8 cellular contexts compared by ENCODE assay signal in genomic region chr1:2413495-2414296, GRCh38. TPM values are rescaled to one million over a fixed set of nuclear protein-coding genes. Genes with fewer than 3 reads are reported as not detected.
A peak's percentile ranks its signal among the peaks of the same experiment; 100 is the strongest.
DNase-seq lines count a peak whose midpoint lies in the region; ATAC-seq and TF ChIP-seq lines count a peak whose summit lies in the region.

No MANE protein-coding gene starts in this region.

- intact Hi-C loops in CD14-positive monocyte (cut with micrococcal nuclease), result loop anchor here (2.0 to 10.0 kb wide), 8 partner anchors 114 to 491 kb away; partner anchors contain the start of genes PANK4 (in 1 of the 2), PRXL2B (in 1 of the 2) and TTC34 (in 1 of the 2)
- intact Hi-C loops in activated T-helper 1 cell treated with anti-CD3 and anti-CD28 coated beads, Interleukin-12 subunit alpha, Interleukin-12 subunit beta, Interleukin-2, Interleukin-4 antibody, amounts not matched to agents 30 ng/mL and 10 ng/mL and 1 ng/mL, durations not matched to agents 14 hours and 24 hours and 36 hours (cut with micrococcal nuclease), result loop anchor here (1.0 to 10.0 kb wide), 9 partner anchors 135 to 1381 kb away; partner anchors contain the start of genes LRRC47, PRXL2B and TPRG1L
- intact Hi-C loops in posterior cingulate gyrus (cut with DNase I), result loop anchor here (1.0 to 10.0 kb wide), 4 partner anchors 114 to 1011 kb away; partner anchors contain the start of genes PANK4 and PRXL2B

- no peaks in the 10 kb centered on the region for H3K27me3 ChIP-seq in HUES64 (ENCODE audit: insufficient read depth, low read length)

- TF ChIP-seq CTCF in CD14-positive monocyte (IDR thresholded peaks at IDR 0.05), result no peak

- no peak overlapping the region; the same call in 1 of the 2 replicates for H3K27ac ChIP-seq in HUES64 (ENCODE audit: low read depth, low read length)

- peaks cover 10% of the 10 kb centered on the region for H3K4me1 ChIP-seq in HUES64 (ENCODE audit: insufficient read depth, low read length)

- DNase-seq in CD14-positive monocyte (ENCODE audit: low spot score) (no peak), SIG-M5 treated with dmso at 0.1 percent for 504 hours (lab: John Stamatoyannopoulos, UW; ENCODE audit: unreplicated experiment) (no peak), posterior cingulate gyrus (no peak)
- DNase-seq in activated T-helper 1 cell treated with anti-CD3 and anti-CD28 coated beads, Interleukin-12 subunit alpha, Interleukin-12 subunit beta, Interleukin-2, Interleukin-4 antibody, amounts not matched to agents 30 ng/mL and 10 ng/mL and 1 ng/mL, durations not matched to agents 14 hours and 24 hours and 36 hours (ENCODE audit: low spot score), result peak; percentile 9

- H3K4me3 Mint-ChIP-seq in CD14-positive monocyte, result peak overlapping the region; percentile 63 to 70
- peak overlapping the region; percentile 79 for H3K4me3 Mint-ChIP-seq in activated T-helper 1 cell treated with anti-CD3 and anti-CD28 coated beads, Interleukin-12 subunit alpha, Interleukin-12 subunit beta, Interleukin-2, Interleukin-4 antibody, amounts not matched to agents 30 ng/mL and 10 ng/mL and 1 ng/mL, durations not matched to agents 14 hours and 24 hours and 36 hours
- peak overlapping the region; percentile 82 for H3K4me3 Mint-ChIP-seq in stimulated activated naive CD8-positive, alpha-beta T cell treated with anti-CD3 and anti-CD28 coated beads, Interleukin-15, Interleukin-2, amounts not matched to agents 100 ng/mL and 50 ng/mL, for 24 hours

- peak overlapping the region in 6 of 7 donors; percentile 10 to 78 (median 44) for H3K27ac Mint-ChIP-seq in CD14-positive monocyte
- peak overlapping the region; percentile 73 for H3K27ac Mint-ChIP-seq in activated T-helper 1 cell treated with anti-CD3 and anti-CD28 coated beads, Interleukin-12 subunit alpha, Interleukin-12 subunit beta, Interleukin-2, Interleukin-4 antibody, amounts not matched to agents 30 ng/mL and 10 ng/mL and 1 ng/mL, durations not matched to agents 14 hours and 24 hours and 36 hours
- H3K27ac Mint-ChIP-seq in stimulated activated naive CD8-positive, alpha-beta T cell treated with anti-CD3 and anti-CD28 coated beads, Interleukin-15, Interleukin-2, amounts not matched to agents 100 ng/mL and 50 ng/mL, for 24 hours, result peak overlapping the region; percentile 89

- H3K9me3 Mint-ChIP-seq in CD14-positive monocyte, result peaks cover 0 to 4% (median 0%) of the 10 kb centered on the region in 7 donors
- H3K9me3 Mint-ChIP-seq in activated T-helper 1 cell treated with anti-CD3 and anti-CD28 coated beads, Interleukin-12 subunit alpha, Interleukin-12 subunit beta, Interleukin-2, Interleukin-4 antibody, amounts not matched to agents 30 ng/mL and 10 ng/mL and 1 ng/mL, durations not matched to agents 14 hours and 24 hours and 36 hours, result no peaks in the 10 kb centered on the region
- no peaks in the 10 kb centered on the region for H3K9me3 Mint-ChIP-seq in stimulated activated naive CD8-positive, alpha-beta T cell treated with anti-CD3 and anti-CD28 coated beads, Interleukin-15, Interleukin-2, amounts not matched to agents 100 ng/mL and 50 ng/mL, for 24 hours

- H3K4me1 Mint-ChIP-seq in CD14-positive monocyte, result peaks cover 19% of the 10 kb centered on the region
- H3K4me1 Mint-ChIP-seq in activated T-helper 1 cell treated with anti-CD3 and anti-CD28 coated beads, Interleukin-12 subunit alpha, Interleukin-12 subunit beta, Interleukin-2, Interleukin-4 antibody, amounts not matched to agents 30 ng/mL and 10 ng/mL and 1 ng/mL, durations not matched to agents 14 hours and 24 hours and 36 hours (ENCODE audit: low read depth), result peaks cover 38% of the 10 kb centered on the region
- peaks cover 42% of the 10 kb centered on the region for H3K4me1 Mint-ChIP-seq in stimulated activated naive CD8-positive, alpha-beta T cell treated with anti-CD3 and anti-CD28 coated beads, Interleukin-15, Interleukin-2, amounts not matched to agents 100 ng/mL and 50 ng/mL, for 24 hours (ENCODE audit: low read depth)

- peaks cover 15% of the 10 kb centered on the region for H3K36me3 ChIP-seq in HUES64 (ENCODE audit: insufficient read depth, low read length)

- H3K4me3 ChIP-seq in HUES64 (ENCODE audit: low read length), result peak overlapping the region; percentile 99
- peak overlapping the region; percentile 87 for H3K4me3 ChIP-seq in iPS-18c (ENCODE audit: insufficient read depth, low read depth, low read length)

- no peaks in the 10 kb centered on the region for H3K9me3 ChIP-seq in HUES64 (ENCODE audit: insufficient read depth, low read depth, low read length)
- no peaks in the 10 kb centered on the region for H3K9me3 ChIP-seq in iPS-18c (ENCODE audit: control insufficient read depth, insufficient read depth, low read length)

- peaks cover 3 to 7% of the 10 kb centered on the region in 2 donors for H3K36me3 Mint-ChIP-seq in CD14-positive monocyte
- no peaks in the 10 kb centered on the region for H3K36me3 Mint-ChIP-seq in activated T-helper 1 cell treated with anti-CD3 and anti-CD28 coated beads, Interleukin-12 subunit alpha, Interleukin-12 subunit beta, Interleukin-2, Interleukin-4 antibody, amounts not matched to agents 30 ng/mL and 10 ng/mL and 1 ng/mL, durations not matched to agents 14 hours and 24 hours and 36 hours (ENCODE audit: low read depth)
- peaks cover 16% of the 10 kb centered on the region for H3K36me3 Mint-ChIP-seq in stimulated activated naive CD8-positive, alpha-beta T cell treated with anti-CD3 and anti-CD28 coated beads, Interleukin-15, Interleukin-2, amounts not matched to agents 100 ng/mL and 50 ng/mL, for 24 hours (ENCODE audit: low read depth)

- WGBS in HUES64, result 33% methylated on average over 28 of the region's 28 CpGs

- peak overlapping the region; percentile 95 for H3K9ac ChIP-seq in HUES64 (ENCODE audit: low read depth, low read length)

- ATAC-seq in GM19397 (IDR thresholded peaks at IDR 0.05; ENCODE audit: unreplicated experiment), result no peak

- peaks cover 28 to 44% (median 31%) of the 10 kb centered on the region in 3 donors for H3K27me3 Mint-ChIP-seq in CD14-positive monocyte (ENCODE audit: low read depth in 3 of 3)
- no peaks in the 10 kb centered on the region for H3K27me3 Mint-ChIP-seq in activated T-helper 1 cell treated with anti-CD3 and anti-CD28 coated beads, Interleukin-12 subunit alpha, Interleukin-12 subunit beta, Interleukin-2, Interleukin-4 antibody, amounts not matched to agents 30 ng/mL and 10 ng/mL and 1 ng/mL, durations not matched to agents 14 hours and 24 hours and 36 hours (ENCODE audit: insufficient read depth)
- no peaks in the 10 kb centered on the region for H3K27me3 Mint-ChIP-seq in stimulated activated naive CD8-positive, alpha-beta T cell treated with anti-CD3 and anti-CD28 coated beads, Interleukin-15, Interleukin-2, amounts not matched to agents 100 ng/mL and 50 ng/mL, for 24 hours

RNA-seq across cellular contexts. Expression of gene PEX10, which starts 1.3 kb away (rescaled TPM):
- 10 to 100 TPM in 1 of 2 donors, 1 to 10 TPM in 1; 8.2 to 10.5 TPM for polyA plus RNA-seq in CD14-positive monocyte
- polyA plus RNA-seq in HUES64 (2013, experiment 1 of 2), result 23.5 TPM
- 23.7 TPM for polyA plus RNA-seq in HUES64 (2013, experiment 2 of 2)
- total RNA-seq in activated T-helper 1 cell treated with anti-CD3 and anti-CD28 coated beads, Interleukin-12 subunit alpha, Interleukin-12 subunit beta, Interleukin-2, Interleukin-4 antibody, amounts not matched to agents 30 ng/mL and 10 ng/mL and 1 ng/mL, durations not matched to agents 14 hours and 24 hours and 36 hours, result 22.4 and 24.0 TPM in 2 replicates

RNA-seq across cellular contexts. Expression of gene RER1, which starts 22.1 kb away (rescaled TPM):
- 100 to 1,000 TPM; 193 to 235 TPM for polyA plus RNA-seq in CD14-positive monocyte
- polyA plus RNA-seq in HUES64 (2013, experiment 1 of 2), result 49.9 TPM
- polyA plus RNA-seq in HUES64 (2013, experiment 2 of 2), result 50.8 TPM
- 161 and 177 TPM in 2 replicates for total RNA-seq in activated T-helper 1 cell treated with anti-CD3 and anti-CD28 coated beads, Interleukin-12 subunit alpha, Interleukin-12 subunit beta, Interleukin-2, Interleukin-4 antibody, amounts not matched to agents 30 ng/mL and 10 ng/mL and 1 ng/mL, durations not matched to agents 14 hours and 24 hours and 36 hours

RNA-seq across cellular contexts. Expression of gene MORN1, which starts 22.3 kb away (rescaled TPM):
- 1 to 10 TPM; 1.5 to 1.7 TPM for polyA plus RNA-seq in CD14-positive monocyte
- polyA plus RNA-seq in HUES64 (2013, experiment 1 of 2), result 3.8 TPM
- polyA plus RNA-seq in HUES64 (2013, experiment 2 of 2), result 3.9 TPM
- 8.4 and 8.6 TPM in 2 replicates for total RNA-seq in activated T-helper 1 cell treated with anti-CD3 and anti-CD28 coated beads, Interleukin-12 subunit alpha, Interleukin-12 subunit beta, Interleukin-2, Interleukin-4 antibody, amounts not matched to agents 30 ng/mL and 10 ng/mL and 1 ng/mL, durations not matched to agents 14 hours and 24 hours and 36 hours
